ENCODE assay signal across 12 cellular contexts in genomic region chr12:30925607-30926242, GRCh38. TPM values are rescaled to one million over a fixed set of nuclear protein-coding genes. Genes with fewer than 3 reads are reported as not detected.
DNase-seq lines count a peak whose midpoint lies in the region; ATAC-seq and TF ChIP-seq lines count a peak whose summit lies in the region.
"Had no signal": no experiment of that assay in that cellular context is flagged by ENCODE, and none has a peak within 500 bp of the region (broad histone marks: within the 10 kb centered on the region; RNA-seq: fewer than 3 reads in every experiment).

No MANE protein-coding gene starts in this region.

- ATAC-seq in GM19351 (IDR thresholded peaks at IDR 0.05; ENCODE audit: unreplicated experiment) (no peak), HG02763 (IDR thresholded peaks at IDR 0.05; ENCODE audit: unreplicated experiment) (no peak)

- peak overlapping the region; percentile 49 for H3K27ac Mint-ChIP-seq in mesothelial cell of epicardium

- H3K9me3 Mint-ChIP-seq in mesothelial cell of epicardium = no peaks in the 10 kb centered on the region

- TF ChIP-seq CTCF in mesothelial cell of epicardium (IDR thresholded peaks at IDR 0.05; ENCODE audit: unreplicated experiment) = no peak
- TF ChIP-seq CTCF in transverse colon (IDR thresholded peaks at IDR 0.05) = no peak

- peaks cover 14% of the 10 kb centered on the region for H3K27me3 Mint-ChIP-seq in mesothelial cell of epicardium (ENCODE audit: low read depth)

- TF ChIP-seq EP300 in transverse colon (IDR thresholded peaks at IDR 0.05; ENCODE audit: low read depth) = no peak

- H3K27ac ChIP-seq in duodenal mucosa (ENCODE audit: low read depth, low read length) = no peak overlapping the region
- H3K27ac ChIP-seq in transverse colon = peak overlapping the region; percentile 47 to 56 (median 53)

- H3K9ac ChIP-seq in duodenal mucosa (ENCODE audit: low read depth in 1 of 2, low read length in 2 of 2) = peak overlapping the region in 1 of 2 donors; percentile 2

- H3K36me3 ChIP-seq in duodenal mucosa (ENCODE audit: control insufficient read depth in 1 of 2, insufficient read depth in 2 of 2, low read length in 2 of 2) (no peaks in the 10 kb centered on the region), transverse colon (no peaks in the 10 kb centered on the region)

- TF ChIP-seq POLR2A in transverse colon (IDR thresholded peaks at IDR 0.05) = no peak

- H3K36me3 Mint-ChIP-seq in mesothelial cell of epicardium = no peaks in the 10 kb centered on the region

- H3K9me3 ChIP-seq in duodenal mucosa (ENCODE audit: control insufficient read depth in 1 of 2, low read length in 2 of 2) (no peaks in the 10 kb centered on the region), transverse colon (no peaks in the 10 kb centered on the region)
- H3K9me3 ChIP-seq: mucosa of descending colon had no signal

- WGBS in transverse colon (ENCODE audit: low coverage in 1 of 2), 2 donors = 62% methylated on average over 11 of the region's 11 CpGs; no CpG with 5 or more reads in 1 of the 2 donors

- peak; percentile 27 for DNase-seq in activated effector memory CD4-positive, alpha-beta T cell treated with anti-CD3 and anti-CD28 coated beads, Interleukin-2, amount 50 U/mL, for 16 hours
- DNase-seq in activated effector memory CD4-positive, alpha-beta T cell treated with Interleukin-2 at 50 U/mL for 16 hours = no peak
- no peak for DNase-seq in mesothelial cell of epicardium (ENCODE audit: low spot score in 2 of 2, unreplicated experiment in 2 of 2)
- no peak for DNase-seq in transverse colon
- DNase-seq in SW480 (ENCODE audit: low spot score) = no peak
- DNase-seq: activated T-cell treated with anti-CD3 and anti-CD28 coated beads for 4 hours, NCI-H187 had no signal

- peaks cover 40% of the 10 kb centered on the region for H3K4me1 Mint-ChIP-seq in mesothelial cell of epicardium

- H3K4me3 ChIP-seq in duodenal mucosa (ENCODE audit: low read depth in 1 of 2, low read length in 2 of 2) (peak overlapping the region; percentile 28 to 41), transverse colon (peak overlapping the region in 3 of 4 donors; percentile 19 to 44 (median 36))
- H3K4me3 ChIP-seq: mucosa of descending colon had no signal

- H3K27me3 ChIP-seq in duodenal mucosa (ENCODE audit: control insufficient read depth in 1 of 2, insufficient read depth in 2 of 2, low read length in 2 of 2) (peaks cover 32 to 37% of the 10 kb centered on the region in 2 donors), transverse colon (peaks cover 22% of the 10 kb centered on the region)

- H3K4me3 Mint-ChIP-seq in mesothelial cell of epicardium = peak overlapping the region; percentile 65

- intact Hi-C loops in transverse colon (cut with DNase I; ENCODE audit: low total_unique reads) = no loop called here

- in situ Hi-C loops in transverse colon (cut with MboI; ENCODE audit: low pct_ligation_motif_present in 1 of 4, low pct_unique_long_range_greater_than_20kb in 1 of 4, low sequenced_read_pairs in 3 of 4) = no loop called here

- H3K4me1 ChIP-seq in duodenal mucosa (ENCODE audit: control insufficient read depth in 1 of 2, insufficient read depth in 2 of 2, low read length in 2 of 2) (peaks cover 0 to 4% of the 10 kb centered on the region in 2 donors), transverse colon (no peaks in the 10 kb centered on the region)

RNA-seq across cellular contexts. Expression of gene TSPAN11, which starts 0.8 kb away (rescaled TPM):
- total RNA-seq in mesothelial cell of epicardium (19.7 to 20.6 TPM (median 19.8 TPM) in 3 replicates), transverse colon (1 to 10 TPM; 1.5 to 3.0 (median 2.9) TPM)
- total RNA-seq: SK-MEL-5 had no signal
